ENCODE assay signal across 8 cellular contexts in the genomic region with DNA sequence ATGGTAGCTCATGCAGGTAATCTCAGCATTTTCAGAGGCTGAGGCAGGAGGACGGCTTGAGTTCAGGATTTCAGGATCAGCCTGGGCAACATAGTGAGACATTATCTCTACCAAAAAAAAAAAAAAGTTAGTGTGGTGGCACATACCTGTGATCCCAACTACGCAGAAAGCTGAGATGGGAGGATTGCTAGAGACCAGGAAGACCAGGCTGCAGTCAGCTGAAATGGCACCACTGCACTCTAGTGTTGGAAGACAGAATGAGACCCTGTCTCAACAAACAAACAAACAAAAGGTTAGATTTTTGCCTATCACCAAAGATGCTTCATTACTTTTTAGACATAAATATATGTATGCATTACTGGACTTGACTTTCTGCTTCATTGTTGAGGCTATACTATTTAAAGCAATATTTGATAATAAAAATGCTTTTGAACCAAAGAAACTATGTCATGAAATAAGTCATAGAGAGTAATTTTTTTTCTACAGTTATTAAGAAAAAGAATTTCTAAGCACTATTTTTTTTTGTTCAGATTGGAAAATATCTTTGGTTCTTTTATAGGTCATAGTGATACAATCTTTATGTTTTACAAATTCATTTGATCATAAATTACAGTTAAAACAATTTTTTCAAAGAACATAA.
DNase-seq lines count a peak whose midpoint lies in the region; ATAC-seq and TF ChIP-seq lines count a peak whose summit lies in the region.

No MANE protein-coding gene starts in this region.

- peak; percentile 59 for ATAC-seq in HG03432 (IDR thresholded peaks at IDR 0.05; ENCODE audit: unreplicated experiment)
- peak; percentile 61; the same call in 2 of the 3 replicates for ATAC-seq in RWPE2 (ENCODE audit: low read depth)
- ATAC-seq in GM21619 (IDR thresholded peaks at IDR 0.05; ENCODE audit: unreplicated experiment), result no peak
- no peak for ATAC-seq in GM21381 (IDR thresholded peaks at IDR 0.05; ENCODE audit: unreplicated experiment)

- TF ChIP-seq CTCF in RWPE2 (IDR thresholded peaks at IDR 0.05; ENCODE audit: poor library complexity, severe bottlenecking), result peak; percentile 76

- H3K27ac ChIP-seq in RWPE2 (ENCODE audit: poor library complexity, severe bottlenecking), result no peak overlapping the region

- no peaks in the 10 kb centered on the region for H3K4me1 ChIP-seq in RWPE2 (ENCODE audit: insufficient read depth, poor library complexity, severe bottlenecking)

- in situ Hi-C loops in Caki2 (cut with HindIII; ENCODE audit: low pct_unique_long_range_greater_than_20kb, low sequenced_read_pairs), result no loop called here

- H3K27me3 ChIP-seq in RWPE2 (ENCODE audit: insufficient read depth, poor library complexity, severe bottlenecking), result no peaks in the 10 kb centered on the region

- peak; percentile 38 for DNase-seq in Caki2 (ENCODE audit: low read depth)
- DNase-seq in RWPE2 (ENCODE audit: low spot score), result no peak
- DNase-seq in iris pigment epithelial cell (ENCODE audit: low read depth), result peak; percentile 4
- no peak for DNase-seq in activated naive CD4-positive, alpha-beta T cell (lab: John Stamatoyannopoulos, UW)
- no peak for DNase-seq in activated CD4-positive, CD25-positive, alpha-beta regulatory T cell treated with anti-CD3 and anti-CD28 coated beads, Interleukin-2, amount 50 U/mL, for 72 hours

- no peak overlapping the region for H3K4me3 ChIP-seq in RWPE2 (ENCODE audit: severe bottlenecking)

- no peaks in the 10 kb centered on the region for H3K9me3 ChIP-seq in RWPE2 (ENCODE audit: severe bottlenecking)

- no peaks in the 10 kb centered on the region for H3K36me3 ChIP-seq in RWPE2 (ENCODE audit: low read depth)

Comparison
In these comparisons a context has a peak if more than half of its experiments do, and no peak if none do; other contexts are left out.
1. DNase-seq: peak in Caki2 (single experiment) and iris pigment epithelial cell (single experiment); none in RWPE2 (single experiment), activated naive CD4-positive, alpha-beta T cell (0 of 4) and activated CD4-positive, CD25-positive, alpha-beta regulatory T cell treated with anti-CD3 and anti-CD28 coated beads, Interleukin-2, amount 50 U/mL, for 72 hours (single experiment).
2. ATAC-seq: peak in HG03432 (single experiment) and RWPE2 (single experiment); none in GM21619 (single experiment) and GM21381 (single experiment).